In genomic region chrX:149502923-149503322, GRCh38 we compare ENCODE assay signal across 16 cellular contexts. TPM values are rescaled to one million over a fixed set of nuclear protein-coding genes. Genes with fewer than 3 reads are reported as not detected.
DNase-seq lines count a peak whose midpoint lies in the region; ATAC-seq, FAIRE-seq and TF ChIP-seq lines count a peak whose summit lies in the region.
"Not testable (repeated sequence)": the region's sequence is repeated elsewhere in the genome, so short reads cannot be mapped to it uniquely, and the experiment has no call there.
"Had no signal": no experiment of that assay in that cellular context is flagged by ENCODE, and none has a peak within 500 bp of the region (broad histone marks: within the 10 kb centered on the region; RNA-seq: fewer than 3 reads in every experiment).

No MANE protein-coding gene starts in this region.

- peak overlapping the region; percentile 97; the same call in 1 of the 3 replicates for H3K4me2 ChIP-seq in A549
- H3K4me2 ChIP-seq in Karpas-422 (ENCODE audit: low read depth, low read length, poor library complexity, severe bottlenecking) = peak overlapping the region; percentile 60
- not testable (repeated sequence) for H3K4me2 ChIP-seq in endothelial cell of umbilical vein (ENCODE audit: insufficient read depth, low read length)

- H3K4me1 Mint-ChIP-seq in activated CD4-positive, alpha-beta memory T cell treated with anti-CD3 and anti-CD28 coated beads, Interleukin-2, amount 10 ng/mL, durations not matched to agents 7 days and 5 days = peaks cover 45% of the 10 kb centered on the region
- H3K4me1 Mint-ChIP-seq in activated naive CD8-positive, alpha-beta T cell treated with anti-CD3 and anti-CD28 coated beads, Interleukin-2, amount 10 ng/mL, durations not matched to agents 7 days and 5 days = peaks cover 23% of the 10 kb centered on the region

- not testable (repeated sequence) for BruUV-seq in endothelial cell of umbilical vein (replicated peaks; lab: Mats Ljungman, UMichigan)

- not testable (repeated sequence) for H3K9me3 ChIP-seq in A549; Karpas-422 (ENCODE audit: low read length); endothelial cell of umbilical vein (replicated peaks; ENCODE audit: control insufficient read depth, insufficient read depth, low read length); neutrophil

- H3K9me2 ChIP-seq in Karpas-422 (replicated peaks; ENCODE audit: insufficient read depth, low read length) = not testable (repeated sequence)

- peak overlapping the region in 1 of 2 experiments; percentile 65; a peak in 3 of 6 replicates for H3K27ac ChIP-seq in A549
- peak overlapping the region; percentile 61 for H3K27ac ChIP-seq in Karpas-422 (ENCODE audit: low read length)
- H3K27ac ChIP-seq in endothelial cell of umbilical vein (ENCODE audit: insufficient read depth, low read depth, low read length) = peak overlapping the region; percentile 39
- H3K27ac ChIP-seq in neutrophil = peak overlapping the region; percentile 96

- H3K36me3 Mint-ChIP-seq in activated CD4-positive, alpha-beta memory T cell treated with anti-CD3 and anti-CD28 coated beads, Interleukin-2, amount 10 ng/mL, durations not matched to agents 7 days and 5 days (ENCODE audit: low read depth) = peaks cover 34% of the 10 kb centered on the region
- not testable (repeated sequence) for H3K36me3 Mint-ChIP-seq in activated naive CD8-positive, alpha-beta T cell treated with anti-CD3 and anti-CD28 coated beads, Interleukin-2, amount 10 ng/mL, durations not matched to agents 7 days and 5 days

- TF ChIP-seq RAD21 in A549 (conservative IDR thresholded peaks at IDR 0.05 in 1 of 2, IDR thresholded peaks at IDR 0.05 in 1 of 2) = not testable (repeated sequence)

- CTCF ChIA-PET in A549 (lab: Yijun Ruan, JAX); endothelial cell of umbilical vein (lab: Charles Lee): not testable (repeated sequence)
- CTCF ChIA-PET in activated CD4-positive, alpha-beta memory T cell treated with anti-CD3 and anti-CD28 coated beads, Interleukin-2, amount 10 ng/mL, durations not matched to agents 7 days and 5 days (lab: Charles Lee) = interaction anchor here (1.3 to 3.3 kb wide), 3 partner anchors 9 to 37 kb away, joined by 3 to 20 read pairs (median 5); partner anchors contain the start of gene EOLA1

- ATAC-seq in A549 = not testable (repeated sequence)
- ATAC-seq in GM21528 (IDR thresholded peaks at IDR 0.05; ENCODE audit: low FRiP score, unreplicated experiment) = peak; percentile 31
- ATAC-seq in activated naive CD8-positive, alpha-beta T cell treated with anti-CD3 and anti-CD28 coated beads, Interleukin-2, amount 10 ng/mL, durations not matched to agents 7 days and 5 days (ENCODE audit: low read depth) = peak; percentile 7

- not testable (repeated sequence) for H3K27me3 ChIP-seq in Karpas-422 (ENCODE audit: low read length); endothelial cell of umbilical vein (ENCODE audit: control insufficient read depth in 2 of 2, insufficient read depth in 2 of 2, low read length in 2 of 2); neutrophil

- FAIRE-seq in A549 (lab: Jason Lieb, UNC); endothelial cell of umbilical vein (lab: Jason Lieb, UNC): not testable (repeated sequence)

- TF ChIP-seq POLR2A in A549 (IDR thresholded peaks at IDR 0.05; ENCODE audit: low read length); endothelial cell of umbilical vein (IDR thresholded peaks at IDR 0.05; ENCODE audit: low read depth, low read length): not testable (repeated sequence)

- 70% methylated on average over 2 of the region's 5 CpGs for WGBS in A549 (ENCODE audit: missing lambda C conversion rate)

- intact Hi-C loops in endothelial cell of umbilical vein (cut with micrococcal nuclease) = loop anchor here (10.0 kb wide), 1 partner anchor 432 kb away; the partner anchor contains the start of gene EOLA2

- TF ChIP-seq EP300 in A549 (IDR thresholded peaks at IDR 0.05) = not testable (repeated sequence)

- TF ChIP-seq CTCF in A549 (IDR thresholded peaks at IDR 0.05); GM12865 (IDR thresholded peaks at IDR 0.05; ENCODE audit: insufficient read depth, low read depth, low read length, missing control alignments); endothelial cell of umbilical vein (IDR thresholded peaks at IDR 0.05; ENCODE audit: extremely low read depth in 1 of 2, insufficient read depth in 1 of 2, low read depth in 1 of 2, low read length in 2 of 2); neutrophil (IDR thresholded peaks at IDR 0.05): not testable (repeated sequence)

- not testable (repeated sequence) for H3K4me3 ChIP-seq in A549; GM12865 (ENCODE audit: low read depth, low read length); endothelial cell of umbilical vein (replicated peaks in 1 of 3; ENCODE audit: insufficient read depth in 1 of 3, low read depth in 1 of 3, low read length in 3 of 3)
- peak overlapping the region; percentile 46; the same call in 1 of the 2 replicates for H3K4me3 ChIP-seq in Karpas-422 (ENCODE audit: low read length)
- peak overlapping the region; percentile 12 to 35 for H3K4me3 ChIP-seq in neutrophil (ENCODE audit: low read depth in 1 of 2, low read length in 1 of 2)

- peak overlapping the region; percentile 61 for H3K27ac Mint-ChIP-seq in activated CD4-positive, alpha-beta memory T cell treated with anti-CD3 and anti-CD28 coated beads, Interleukin-2, amount 10 ng/mL, durations not matched to agents 7 days and 5 days
- H3K27ac Mint-ChIP-seq in activated naive CD8-positive, alpha-beta T cell treated with anti-CD3 and anti-CD28 coated beads, Interleukin-2, amount 10 ng/mL, durations not matched to agents 7 days and 5 days = peak overlapping the region; percentile 38

- not testable (repeated sequence) for H3K4me3 Mint-ChIP-seq in activated CD4-positive, alpha-beta memory T cell treated with anti-CD3 and anti-CD28 coated beads, Interleukin-2, amount 10 ng/mL, durations not matched to agents 7 days and 5 days; activated naive CD8-positive, alpha-beta T cell treated with anti-CD3 and anti-CD28 coated beads, Interleukin-2, amount 10 ng/mL, durations not matched to agents 7 days and 5 days

- peak overlapping the region; percentile 43; the same call in 1 of the 2 replicates for H3K9ac ChIP-seq in Karpas-422 (ENCODE audit: low read length)
- H3K9ac ChIP-seq in endothelial cell of umbilical vein (replicated peaks; ENCODE audit: extremely low read depth, insufficient read depth, low read length) = not testable (repeated sequence)

- not testable (repeated sequence) for H2AFZ ChIP-seq in Karpas-422 (ENCODE audit: low read length); endothelial cell of umbilical vein (ENCODE audit: low read depth, low read length)

- not testable (repeated sequence) for DNase-seq in A549 (ENCODE audit: low read depth in 1 of 2, low spot score in 1 of 2); Karpas-422; activated CD4-positive, alpha-beta memory T cell treated with anti-CD3 and anti-CD28 coated beads, Interleukin-2, amount 10 ng/mL, durations not matched to agents 7 days and 5 days; activated naive CD8-positive, alpha-beta T cell treated with anti-CD3 and anti-CD28 coated beads, Interleukin-2, amount 10 ng/mL, durations not matched to agents 7 days and 5 days; endothelial cell of umbilical vein (ENCODE audit: low read depth, low spot score)
- DNase-seq in GM12865 (ENCODE audit: low read depth) = peak; percentile 50

- dilution Hi-C loops in endothelial cell of umbilical vein (cut with MboI; ENCODE audit: extremely low pct_ligation_motif_present, low sequenced_read_pairs) = not testable (repeated sequence)

- H3K36me3 ChIP-seq in Karpas-422 (ENCODE audit: insufficient read depth, low read length) = peaks cover 20% of the 10 kb centered on the region
- not testable (repeated sequence) for H3K36me3 ChIP-seq in endothelial cell of umbilical vein (ENCODE audit: control insufficient read depth in 2 of 2, extremely low read depth in 1 of 2, insufficient read depth in 2 of 2, low read length in 2 of 2)
- H3K36me3 ChIP-seq in neutrophil = peaks cover 51% of the 10 kb centered on the region

- peaks cover 30% of the 10 kb centered on the region for H3K79me2 ChIP-seq in Karpas-422 (ENCODE audit: low read length)
- H3K79me2 ChIP-seq in endothelial cell of umbilical vein (ENCODE audit: control insufficient read depth, insufficient read depth, low read length) = not testable (repeated sequence)

- not testable (repeated sequence) for H3K9me1 ChIP-seq in endothelial cell of umbilical vein (replicated peaks; ENCODE audit: control insufficient read depth, extremely low read depth, insufficient read depth, low read length)

- H3K27me3 Mint-ChIP-seq in activated CD4-positive, alpha-beta memory T cell treated with anti-CD3 and anti-CD28 coated beads, Interleukin-2, amount 10 ng/mL, durations not matched to agents 7 days and 5 days; activated naive CD8-positive, alpha-beta T cell treated with anti-CD3 and anti-CD28 coated beads, Interleukin-2, amount 10 ng/mL, durations not matched to agents 7 days and 5 days: not testable (repeated sequence)

- H3K4me1 ChIP-seq in A549 = peaks cover 21% of the 10 kb centered on the region; the same call in 2 of the 3 replicates
- peaks cover 63% of the 10 kb centered on the region for H3K4me1 ChIP-seq in Karpas-422 (ENCODE audit: low read length)
- peaks cover 17% of the 10 kb centered on the region for H3K4me1 ChIP-seq in endothelial cell of umbilical vein (ENCODE audit: control insufficient read depth, extremely low read depth, insufficient read depth, low read length)
- H3K4me1 ChIP-seq in neutrophil (ENCODE audit: control insufficient read depth in 1 of 2, insufficient read depth in 1 of 2, low read depth in 1 of 2, low read length in 1 of 2) = peaks cover 12 to 24% of the 10 kb centered on the region in 2 experiments

- H3K9me3 Mint-ChIP-seq in activated CD4-positive, alpha-beta memory T cell treated with anti-CD3 and anti-CD28 coated beads, Interleukin-2, amount 10 ng/mL, durations not matched to agents 7 days and 5 days; activated naive CD8-positive, alpha-beta T cell treated with anti-CD3 and anti-CD28 coated beads, Interleukin-2, amount 10 ng/mL, durations not matched to agents 7 days and 5 days: not testable (repeated sequence)

- POLR2A ChIA-PET in A549 (lab: Yijun Ruan, JAX) = interaction anchor here (2.8 kb wide), 1 partner anchor 19 kb away, joined by 13 read pairs; no protein-coding TSS in a partner anchor
- POLR2A ChIA-PET in activated CD4-positive, alpha-beta memory T cell treated with anti-CD3 and anti-CD28 coated beads, Interleukin-2, amount 10 ng/mL, durations not matched to agents 7 days and 5 days (lab: Charles Lee) = interaction anchor here (1.8 kb wide), 1 partner anchor 9 kb away, joined by 4 read pairs; no protein-coding TSS in a partner anchor
- POLR2A ChIA-PET in activated naive CD8-positive, alpha-beta T cell treated with anti-CD3 and anti-CD28 coated beads, Interleukin-2, amount 10 ng/mL, durations not matched to agents 7 days and 5 days (lab: Charles Lee) = interaction anchor here (1.2 kb wide), 1 partner anchor 437 kb away, joined by 3 read pairs; no protein-coding TSS in a partner anchor
- POLR2A ChIA-PET in endothelial cell of umbilical vein (lab: Charles Lee) = not testable (repeated sequence)

- peaks cover 11% of the 10 kb centered on the region; the same call in 1 of the 2 replicates for H4K20me1 ChIP-seq in Karpas-422 (ENCODE audit: insufficient read depth, low read depth, low read length)
- H4K20me1 ChIP-seq in endothelial cell of umbilical vein (replicated peaks; ENCODE audit: control insufficient read depth, extremely low read depth, insufficient read depth, low read length) = not testable (repeated sequence)

RNA-seq across cellular contexts. Expression of gene IDS, which starts 2.2 kb away (rescaled TPM):
- 120 and 135 TPM in 2 replicates for polyA plus RNA-seq in A549 (2011; rRNA removed)
- polyA plus RNA-seq in A549 (2012; cell fraction: cytosol; rRNA removed) = 65.4 and 82.6 TPM in 2 replicates
- polyA plus RNA-seq in A549 (2012; cell fraction: nucleus; rRNA removed) = 51.1 and 56.5 TPM in 2 replicates
- polyA plus RNA-seq in A549 (2017; fragmentation: RNase III; extraction: RNeasy Plus Mini Kit Qiagen cat#74134 plus additional on column Dnase treatment) = 40.6 to 46.8 TPM (median 44.5 TPM) in 3 replicates
- polyA minus RNA-seq in A549 (2011; rRNA and poly(A)+ RNA removed) = 130 and 171 TPM in 2 replicates
- 134 and 263 TPM in 2 replicates for total RNA-seq in Karpas-422 (2014; rRNA removed; shearing (Covaris generic); ENCODE audit: low replicate concordance)
- total RNA-seq in activated CD4-positive, alpha-beta memory T cell treated with anti-CD3 and anti-CD28 coated beads, Interleukin-2, amount 10 ng/mL, durations not matched to agents 7 days and 5 days = 100 to 1,000 TPM; 114 to 116 TPM
- total RNA-seq in activated naive CD8-positive, alpha-beta T cell treated with anti-CD3 and anti-CD28 coated beads, Interleukin-2, amount 10 ng/mL, durations not matched to agents 7 days and 5 days = 100 to 1,000 TPM; 108 to 109 TPM
- 35.2 and 42.2 TPM in 2 replicates for total RNA-seq in endothelial cell of umbilical vein
- 42.9 and 44.0 TPM in 2 replicates for polyA plus RNA-seq in endothelial cell of umbilical vein
- 41.1 and 42.8 TPM in 2 replicates for polyA plus RNA-seq in endothelial cell of umbilical vein (2011; cell fraction: cytosol; rRNA removed)
- polyA plus RNA-seq in endothelial cell of umbilical vein (2011; cell fraction: nucleus; rRNA removed) = 44.1 and 46.1 TPM in 2 replicates
- polyA plus RNA-seq in endothelial cell of umbilical vein (2012) = 39.4 and 43.7 TPM in 2 replicates
- 56.8 and 73.5 TPM in 2 replicates for polyA minus RNA-seq in endothelial cell of umbilical vein
- polyA minus RNA-seq in endothelial cell of umbilical vein (2011; cell fraction: cytosol; rRNA and poly(A)+ RNA removed) = 4.5 TPM
- 27.7 and 31.7 TPM in 2 replicates for polyA minus RNA-seq in endothelial cell of umbilical vein (2011; cell fraction: nucleus; rRNA and poly(A)+ RNA removed)

RNA-seq across cellular contexts. Expression of gene EOLA1, which starts 37.9 kb away (rescaled TPM):
- polyA plus RNA-seq in A549 (2011; rRNA removed) (23.3 and 26.0 TPM in 2 replicates), A549 (2017; fragmentation: RNase III; extraction: RNeasy Plus Mini Kit Qiagen cat#74134 plus additional on column Dnase treatment) (14.5 to 16.9 TPM (median 16.4 TPM) in 3 replicates), endothelial cell of umbilical vein (11.2 and 12.5 TPM in 2 replicates)
- polyA plus RNA-seq in A549 (2012; cell fraction: cytosol; rRNA removed) = 15.5 and 16.2 TPM in 2 replicates
- polyA plus RNA-seq in A549 (2012; cell fraction: nucleus; rRNA removed) = 16.5 and 17.1 TPM in 2 replicates
- 11.8 and 12.7 TPM in 2 replicates for polyA minus RNA-seq in A549 (2011; rRNA and poly(A)+ RNA removed)
- total RNA-seq in Karpas-422 (2014; rRNA removed; shearing (Covaris generic); ENCODE audit: low replicate concordance) = 11.6 and 12.5 TPM in 2 replicates
- 10 to 100 TPM; 31.8 to 36.4 TPM for total RNA-seq in activated CD4-positive, alpha-beta memory T cell treated with anti-CD3 and anti-CD28 coated beads, Interleukin-2, amount 10 ng/mL, durations not matched to agents 7 days and 5 days
- 10 to 100 TPM; 25.7 to 30.1 TPM for total RNA-seq in activated naive CD8-positive, alpha-beta T cell treated with anti-CD3 and anti-CD28 coated beads, Interleukin-2, amount 10 ng/mL, durations not matched to agents 7 days and 5 days
- total RNA-seq in endothelial cell of umbilical vein = 17.5 and 24.6 TPM in 2 replicates
- 15.1 and 15.8 TPM in 2 replicates for polyA plus RNA-seq in endothelial cell of umbilical vein (2011; cell fraction: cytosol; rRNA removed)
- polyA plus RNA-seq in endothelial cell of umbilical vein (2011; cell fraction: nucleus; rRNA removed) = 19.6 and 20.0 TPM in 2 replicates
- 14.8 and 17.0 TPM in 2 replicates for polyA plus RNA-seq in endothelial cell of umbilical vein (2012)
- polyA minus RNA-seq in endothelial cell of umbilical vein = 7.6 and 10.8 TPM in 2 replicates
- polyA minus RNA-seq in endothelial cell of umbilical vein (2011; cell fraction: cytosol; rRNA and poly(A)+ RNA removed) = 9.3 TPM
- polyA minus RNA-seq in endothelial cell of umbilical vein (2011; cell fraction: nucleus; rRNA and poly(A)+ RNA removed) = 8.3 and 12.3 TPM in 2 replicates

RNA-seq across cellular contexts. Expression of gene HSFX3, which starts 46.8 kb away (rescaled TPM):
- not detected in 2 replicates for polyA plus RNA-seq in A549 (2011; rRNA removed)
- not detected in 2 replicates for polyA plus RNA-seq in A549 (2012; cell fraction: cytosol; rRNA removed)
- polyA plus RNA-seq in A549 (2012; cell fraction: nucleus; rRNA removed) = not detected in 2 replicates
- polyA plus RNA-seq in A549 (2017; fragmentation: RNase III; extraction: RNeasy Plus Mini Kit Qiagen cat#74134 plus additional on column Dnase treatment) = not detected in 3 replicates
- polyA minus RNA-seq in A549 (2011; rRNA and poly(A)+ RNA removed) = not detected in 2 replicates
- total RNA-seq in Karpas-422 (2014; rRNA removed; shearing (Covaris generic); ENCODE audit: low replicate concordance) = not detected in 2 replicates
- not detected for total RNA-seq in activated CD4-positive, alpha-beta memory T cell treated with anti-CD3 and anti-CD28 coated beads, Interleukin-2, amount 10 ng/mL, durations not matched to agents 7 days and 5 days
- not detected for total RNA-seq in activated naive CD8-positive, alpha-beta T cell treated with anti-CD3 and anti-CD28 coated beads, Interleukin-2, amount 10 ng/mL, durations not matched to agents 7 days and 5 days
- not detected in 2 replicates for total RNA-seq in endothelial cell of umbilical vein
- polyA plus RNA-seq in endothelial cell of umbilical vein = not detected in 2 replicates
- not detected in 2 replicates for polyA plus RNA-seq in endothelial cell of umbilical vein (2011; cell fraction: cytosol; rRNA removed)
- polyA plus RNA-seq in endothelial cell of umbilical vein (2011; cell fraction: nucleus; rRNA removed) = not detected in 2 replicates
- not detected in 2 replicates for polyA plus RNA-seq in endothelial cell of umbilical vein (2012)
- polyA minus RNA-seq in endothelial cell of umbilical vein = not detected in 2 replicates
- not detected for polyA minus RNA-seq in endothelial cell of umbilical vein (2011; cell fraction: cytosol; rRNA and poly(A)+ RNA removed)
- polyA minus RNA-seq in endothelial cell of umbilical vein (2011; cell fraction: nucleus; rRNA and poly(A)+ RNA removed) = not detected in 2 replicates
- total RNA-seq: H1, kidney, lower leg skin, mucosa of descending colon, NCI-H460, PC-3, Right ventricle myocardium inferior, upper lobe of left lung had no signal
- polyA plus RNA-seq: H1 had no signal
